ENCODE assay signal across 18 cellular contexts in genomic region chr18:6107794-6108193, GRCh38.
"Had no signal": no experiment of that assay in that cellular context is flagged by ENCODE, and none has a peak within 500 bp of the region (broad histone marks: within the 10 kb centered on the region; RNA-seq: fewer than 3 reads in every experiment).

No MANE protein-coding gene starts in this region.

- ATAC-seq: activated T-cell treated with anti-CD3 and anti-CD28 coated beads, Interleukin-2, amount 50 U/mL, for 4 hours; body of pancreas; effector memory CD8-positive, alpha-beta T cell; left ventricle myocardium superior; naive thymus-derived CD8-positive, alpha-beta T cell; sciatic nerve; stimulated activated effector memory CD8-positive, alpha-beta T cell treated with anti-CD3 and anti-CD28 coated beads, Interleukin-12 subunit alpha, Interleukin-12 subunit beta, amount 100 ng/mL, for 72 hours had no signal

- H3K27me3 Mint-ChIP-seq: effector memory CD8-positive, alpha-beta T cell; type B pancreatic cell had no signal

- H3K4me3 Mint-ChIP-seq: activated naive CD4-positive, alpha-beta T cell treated with anti-CD3 and anti-CD28 coated beads for 36 hours; activated T-cell treated with anti-CD3 and anti-CD28 coated beads, Interleukin-2, amount 50 U/mL, for 4 hours; effector memory CD8-positive, alpha-beta T cell; immature natural killer cell; naive thymus-derived CD8-positive, alpha-beta T cell; stimulated activated effector memory CD8-positive, alpha-beta T cell treated with anti-CD3 and anti-CD28 coated beads, Interleukin-12 subunit alpha, Interleukin-12 subunit beta, amount 100 ng/mL, for 72 hours; type B pancreatic cell had no signal

- H3K27me3 ChIP-seq: body of pancreas, esophagus squamous epithelium, ovary, stomach had no signal

- H3K4me1 Mint-ChIP-seq: naive thymus-derived CD8-positive, alpha-beta T cell; stimulated activated effector memory CD8-positive, alpha-beta T cell treated with anti-CD3 and anti-CD28 coated beads, Interleukin-12 subunit alpha, Interleukin-12 subunit beta, amount 100 ng/mL, for 72 hours had no signal

- DNase-seq: activated CD4-positive, alpha-beta T cell treated with anti-CD3 and anti-CD28 coated beads, Interleukin-2, amount 50 U/mL, for 1 hour; activated CD8-positive, alpha-beta memory T cell treated with anti-CD3 and anti-CD28 coated beads, Interleukin-2, amount 50 U/mL, for 4 hours; activated naive CD4-positive, alpha-beta T cell treated with anti-CD3 and anti-CD28 coated beads for 36 hours; activated T-cell treated with anti-CD3 and anti-CD28 coated beads, Interleukin-2, amount 50 U/mL, for 4 hours; body of pancreas; effector memory CD8-positive, alpha-beta T cell; esophagus squamous epithelium; immature natural killer cell; kidney glomerular epithelial cell; left ventricle myocardium superior; naive thymus-derived CD8-positive, alpha-beta T cell; ovary; stimulated activated CD4-positive, alpha-beta T cell treated with anti-CD3 and anti-CD28 coated beads, Interleukin-4, amount 100 ng/mL, for 24 hours; stomach; T1000 had no signal

- H3K27ac ChIP-seq: body of pancreas, esophagus squamous epithelium, ovary, stomach had no signal

- H3K36me3 ChIP-seq: esophagus squamous epithelium, ovary, stomach had no signal

- H3K9me3 Mint-ChIP-seq: activated naive CD4-positive, alpha-beta T cell treated with anti-CD3 and anti-CD28 coated beads for 36 hours; activated T-cell treated with anti-CD3 and anti-CD28 coated beads, Interleukin-2, amount 50 U/mL, for 4 hours; type B pancreatic cell had no signal

- H3K4me3 ChIP-seq: body of pancreas, esophagus squamous epithelium, ovary, stomach had no signal

- H3K9me3 ChIP-seq: body of pancreas, esophagus squamous epithelium, ovary, stomach had no signal

- H3K36me3 Mint-ChIP-seq: naive thymus-derived CD8-positive, alpha-beta T cell; stimulated activated effector memory CD8-positive, alpha-beta T cell treated with anti-CD3 and anti-CD28 coated beads, Interleukin-12 subunit alpha, Interleukin-12 subunit beta, amount 100 ng/mL, for 72 hours; type B pancreatic cell had no signal

- H3K27ac Mint-ChIP-seq: activated naive CD4-positive, alpha-beta T cell treated with anti-CD3 and anti-CD28 coated beads for 36 hours; effector memory CD8-positive, alpha-beta T cell; immature natural killer cell; naive thymus-derived CD8-positive, alpha-beta T cell; stimulated activated effector memory CD8-positive, alpha-beta T cell treated with anti-CD3 and anti-CD28 coated beads, Interleukin-12 subunit alpha, Interleukin-12 subunit beta, amount 100 ng/mL, for 72 hours; type B pancreatic cell had no signal
